In the genomic region with DNA sequence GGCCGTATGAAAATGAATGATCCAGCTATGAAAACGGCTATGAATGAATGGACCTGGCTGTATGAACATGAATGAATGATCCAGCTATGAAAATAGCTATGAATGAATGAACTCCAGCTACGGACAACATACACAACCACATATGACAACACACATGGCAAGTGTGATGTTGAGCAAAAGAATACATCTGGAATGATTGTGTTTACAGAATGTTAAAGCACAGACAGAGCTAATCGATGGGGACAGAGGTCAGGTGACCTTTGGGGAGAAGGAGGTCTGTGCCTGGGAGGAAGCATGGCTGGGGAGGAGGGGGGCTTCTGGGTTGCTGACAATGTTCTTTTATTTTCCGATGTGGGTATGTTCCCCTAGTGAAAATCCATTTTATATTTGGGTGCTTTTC, we compare ENCODE assay signal across 24 cellular contexts.
"Had no signal": no experiment of that assay in that cellular context is flagged by ENCODE, and none has a peak within 500 bp of the region (broad histone marks: within the 10 kb centered on the region; RNA-seq: fewer than 3 reads in every experiment).

No MANE protein-coding gene starts in this region.

- H3K4me2 ChIP-seq: KMS-11 had no signal

- H3K36me3 Mint-ChIP-seq: IgD-negative memory B cell had no signal

- H3K4me3 ChIP-seq: K562, Peyer's patch, SJCRH30 had no signal

- H3K27ac ChIP-seq: HL-60, KMS-11, Peyer's patch, SJCRH30 had no signal

- H3K9ac ChIP-seq: KMS-11 had no signal

- FAIRE-seq: HTR-8/SVneo, K562 had no signal

- DNase-seq: Kasumi-1, MM.1S, NCI-H1092 treated with DMSO at 0.1 percent for 48 hours, NCI-H1436, NCI-H187, NCI-H2029, NCI-H2081 treated with DMSO at 0.1 percent for 48 hours, NCI-H2171, NCI-H226, NCI-H446, NCI-H510A, NCI-H524 treated with DMSO at 0.1 percent for 48 hours, NCI-H69, NCI-H774, PC-3, Peyer's patch, SHP77 treated with DMSO at 0.1 percent for 48 hours, SJCRH30 had no signal

- H3K27me3 ChIP-seq: Peyer's patch, SJCRH30 had no signal

- H3K4me3 Mint-ChIP-seq: IgD-negative memory B cell had no signal

- H3K4me1 ChIP-seq: Peyer's patch had no signal

- H3K36me3 ChIP-seq: Peyer's patch, SJCRH30 had no signal

- H3K9me3 ChIP-seq: Peyer's patch, SJCRH30 had no signal

- ATAC-seq: K562, PC-3, Right ventricle myocardium inferior had no signal

- H3K27ac Mint-ChIP-seq: IgD-negative memory B cell had no signal
